Comparison of ENCODE assay signal across 12 cellular contexts in genomic region chr3:183159319-183159718, GRCh38. TPM values are rescaled to one million over a fixed set of nuclear protein-coding genes. Genes with fewer than 3 reads are reported as not detected.
DNase-seq lines count a peak whose midpoint lies in the region; ATAC-seq, FAIRE-seq and TF ChIP-seq lines count a peak whose summit lies in the region.
"Had no signal": no experiment of that assay in that cellular context is flagged by ENCODE, and none has a peak within 500 bp of the region (broad histone marks: within the 10 kb centered on the region; RNA-seq: fewer than 3 reads in every experiment).

No MANE protein-coding gene starts in this region.

- peaks cover 9% of the 10 kb centered on the region for H3K4me1 Mint-ChIP-seq in type B pancreatic cell (ENCODE audit: unreplicated experiment)

- H3K27ac Mint-ChIP-seq in type B pancreatic cell: no peak overlapping the region

- H3K9me3 ChIP-seq in cardiac muscle cell (ENCODE audit: low read depth) (no peaks in the 10 kb centered on the region), left ventricle myocardium inferior (replicated peaks) (no peaks in the 10 kb centered on the region), Loucy (ENCODE audit: insufficient read depth, low read depth, low read length) (no peaks in the 10 kb centered on the region)

- H3K4me3 ChIP-seq in cardiac muscle cell: no peak overlapping the region
- H3K4me3 ChIP-seq in left ventricle myocardium inferior: no peak overlapping the region
- no peak overlapping the region for H3K4me3 ChIP-seq in Loucy (ENCODE audit: low read length, poor library complexity, severe bottlenecking)
- no peak overlapping the region for H3K4me3 ChIP-seq in bronchial epithelial cell (ENCODE audit: low read depth, low read length)

- H3K4me2 ChIP-seq in Loucy (ENCODE audit: low read depth, low read length, poor library complexity, severe bottlenecking): no peak overlapping the region

- H3K36me3 ChIP-seq in cardiac muscle cell: no peaks in the 10 kb centered on the region
- no peaks in the 10 kb centered on the region for H3K36me3 ChIP-seq in left ventricle myocardium inferior
- H3K36me3 ChIP-seq in Loucy (ENCODE audit: insufficient read depth, low read length): no peaks in the 10 kb centered on the region
- no peaks in the 10 kb centered on the region for H3K36me3 ChIP-seq in bronchial epithelial cell (ENCODE audit: control insufficient read depth, insufficient read depth, low read length)

- no peak for FAIRE-seq in bronchial epithelial cell (lab: Jason Lieb, UNC)
- FAIRE-seq: D721Med, endometrium had no signal

- no peaks in the 10 kb centered on the region for H3K79me2 ChIP-seq in Loucy (ENCODE audit: insufficient read depth, low read length)

- peak; percentile 9 for TF ChIP-seq CTCF in cardiac muscle cell (IDR thresholded peaks at IDR 0.05; ENCODE audit: low read depth, low read length)
- no peak for TF ChIP-seq CTCF in left ventricle myocardium inferior (IDR thresholded peaks at IDR 0.05; ENCODE audit: borderline replicate concordance)
- peak; percentile 63 for TF ChIP-seq CTCF in Loucy (conservative IDR thresholded peaks at IDR 0.05; ENCODE audit: low read length)
- TF ChIP-seq CTCF in bronchial epithelial cell (IDR thresholded peaks at IDR 0.05; ENCODE audit: insufficient read depth, low read length, severe bottlenecking): peak; percentile 14
- peak; percentile 35 for TF ChIP-seq CTCF in type B pancreatic cell (conservative IDR thresholded peaks at IDR 0.05)

- H3K4me3 Mint-ChIP-seq in type B pancreatic cell: no peak overlapping the region

- H3K9ac ChIP-seq in Loucy (ENCODE audit: low read depth, low read length, poor library complexity, severe bottlenecking): no peak overlapping the region

- 0 out of 2 replicates have a peak overlapping the region, but pooled peaks have one; percentile 26 for H2AFZ ChIP-seq in Loucy (ENCODE audit: low read length)

- H3K4me1 ChIP-seq in cardiac muscle cell (ENCODE audit: low read depth) (peaks cover 3% of the 10 kb centered on the region), left ventricle myocardium inferior (peaks cover 13% of the 10 kb centered on the region), Loucy (ENCODE audit: insufficient read depth, low read length, poor library complexity, severe bottlenecking) (peaks cover 7% of the 10 kb centered on the region)

- no peaks in the 10 kb centered on the region for H3K36me3 Mint-ChIP-seq in type B pancreatic cell

- H3F3A ChIP-seq in Loucy (ENCODE audit: low read depth): no peaks in the 10 kb centered on the region

- peaks cover 14% of the 10 kb centered on the region for H3K27me3 Mint-ChIP-seq in type B pancreatic cell

- H4K20me1 ChIP-seq in Loucy (ENCODE audit: insufficient read depth, low read length, poor library complexity, severe bottlenecking): no peaks in the 10 kb centered on the region

- DNase-seq in cardiac muscle cell (ENCODE audit: low read depth in 1 of 2, low spot score in 1 of 2) (no peak), left ventricle myocardium inferior (no peak), bronchial epithelial cell (ENCODE audit: low read depth) (no peak), type B pancreatic cell (ENCODE audit: extremely low spot score, unreplicated experiment) (no peak), medulla oblongata (ENCODE audit: extremely low spot score) (no peak), NCI-H2107 treated with DMSO at 0.1 percent for 48 hours (lab: John Stamatoyannopoulos, UW; ENCODE audit: unreplicated experiment) (no peak)
- DNase-seq: left cardiac atrium, SHP77 treated with DMSO at 0.1 percent for 48 hours had no signal

- no peaks in the 10 kb centered on the region for H3K9me3 Mint-ChIP-seq in type B pancreatic cell

- H3K27me3 ChIP-seq in cardiac muscle cell (peaks cover 31% of the 10 kb centered on the region), left ventricle myocardium inferior (ENCODE audit: low read depth) (peaks cover 50% of the 10 kb centered on the region), Loucy (ENCODE audit: insufficient read depth, low read length, poor library complexity, severe bottlenecking) (peaks cover 7% of the 10 kb centered on the region), bronchial epithelial cell (ENCODE audit: control insufficient read depth, insufficient read depth, low read length) (no peaks in the 10 kb centered on the region)

- intact Hi-C loops in left ventricle myocardium inferior (cut with micrococcal nuclease): no loop called here

- no peaks in the 10 kb centered on the region for H3K9me2 ChIP-seq in Loucy (replicated peaks; ENCODE audit: low read depth, low read length)

- H3K27ac ChIP-seq in cardiac muscle cell (no peak overlapping the region), left ventricle myocardium inferior (replicated peaks) (no peak overlapping the region)

- ATAC-seq in GM21526 (IDR thresholded peaks at IDR 0.05; ENCODE audit: low FRiP score, unreplicated experiment): no peak
- ATAC-seq: left cardiac atrium had no signal

RNA-seq across cellular contexts. Expression of gene LAMP3, which starts 3.2 kb away (rescaled TPM):
- total RNA-seq in cardiac muscle cell: 0.12 TPM in 1 of 2 replicates, not detected in the other
- polyA plus RNA-seq in cardiac muscle cell: not detected in 2 replicates
- not detected for total RNA-seq in left ventricle myocardium inferior
- 8.4 and 18.8 TPM in 2 replicates for total RNA-seq in bronchial epithelial cell
- total RNA-seq in type B pancreatic cell (ENCODE audit: low replicate concordance): 6.9 and 22.1 TPM in 2 replicates
